ENCODE assay signal across 1 cellular context in the genomic region with DNA sequence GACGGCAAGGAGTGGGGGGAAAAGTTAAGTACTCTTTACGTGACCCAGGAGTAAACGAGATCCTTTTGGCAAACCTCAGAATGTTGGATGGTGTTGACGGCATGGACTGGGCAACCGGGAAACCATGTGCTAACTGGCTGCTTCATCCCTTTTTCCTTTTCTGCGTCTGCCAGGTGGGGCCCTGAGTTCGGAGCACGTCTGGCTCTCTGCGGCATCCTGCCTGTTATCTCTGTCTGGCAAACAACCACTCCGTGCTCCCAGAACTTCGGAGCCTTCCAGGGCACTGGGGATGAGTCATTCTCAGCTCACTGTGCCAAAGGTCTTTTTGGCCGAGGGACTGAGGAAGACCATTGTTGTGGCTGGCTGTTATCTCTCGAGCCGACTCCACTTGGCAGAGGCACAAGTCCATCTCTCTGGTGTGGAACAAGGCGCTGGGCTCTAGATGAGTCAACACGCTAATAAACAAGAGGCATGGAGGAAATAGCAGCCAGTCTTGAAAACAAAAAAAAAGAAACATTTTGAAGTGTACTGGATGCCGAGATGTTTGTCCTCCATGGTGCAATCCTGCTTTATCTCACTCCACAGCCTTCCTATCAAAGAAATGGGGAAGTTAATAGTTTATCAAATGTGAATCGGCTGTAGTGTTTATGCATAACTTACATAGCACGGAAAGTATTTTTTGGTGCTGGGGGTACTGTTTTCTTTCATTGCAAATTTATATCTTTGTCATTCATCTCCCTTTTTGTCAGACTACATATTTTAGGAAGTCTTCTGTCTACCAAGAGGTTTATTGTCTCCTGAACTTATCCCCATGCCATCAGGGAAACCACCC.
TF ChIP-seq lines count a peak whose summit lies in the region.

No MANE protein-coding gene starts in this region.

TF ChIP-seq in HepG2, 621 proteins besides CTCF, POLR2A, EP300 and RAD21 (continued from another document and continues in another):
- TF ChIP-seq, protein P1, sequence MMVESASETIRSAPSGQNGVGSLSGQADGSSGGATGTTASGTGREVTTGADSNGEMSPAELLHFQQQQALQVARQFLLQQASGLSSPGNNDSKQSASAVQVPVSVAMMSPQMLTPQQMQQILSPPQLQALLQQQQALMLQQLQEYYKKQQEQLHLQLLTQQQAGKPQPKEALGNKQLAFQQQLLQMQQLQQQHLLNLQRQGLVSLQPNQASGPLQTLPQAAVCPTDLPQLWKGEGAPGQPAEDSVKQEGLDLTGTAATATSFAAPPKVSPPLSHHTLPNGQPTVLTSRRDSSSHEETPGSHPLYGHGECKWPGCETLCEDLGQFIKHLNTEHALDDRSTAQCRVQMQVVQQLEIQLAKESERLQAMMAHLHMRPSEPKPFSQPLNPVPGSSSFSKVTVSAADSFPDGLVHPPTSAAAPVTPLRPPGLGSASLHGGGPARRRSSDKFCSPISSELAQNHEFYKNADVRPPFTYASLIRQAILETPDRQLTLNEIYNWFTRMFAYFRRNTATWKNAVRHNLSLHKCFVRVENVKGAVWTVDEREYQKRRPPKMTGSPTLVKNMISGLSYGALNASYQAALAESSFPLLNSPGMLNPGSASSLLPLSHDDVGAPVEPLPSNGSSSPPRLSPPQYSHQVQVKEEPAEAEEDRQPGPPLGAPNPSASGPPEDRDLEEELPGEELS (CRISPR knock-in tag; IDR thresholded peaks at IDR 0.05): peak; percentile 99
- TF ChIP-seq ZNF549 (CRISPR knock-in tag; IDR thresholded peaks at IDR 0.05) (no peak), ZFP36L1 (CRISPR knock-in tag; IDR thresholded peaks at IDR 0.05) (no peak; the same call in none of the 2 replicates), NCOA1 (CRISPR knock-in tag; IDR thresholded peaks at IDR 0.05) (peak; percentile 53; the same call in 1 of the 2 replicates), RBM22 (optimal IDR thresholded peaks at IDR 0.05; ENCODE audit: low read length) (peak; percentile 5), ZNF251 (CRISPR knock-in tag; IDR thresholded peaks at IDR 0.05) (no peak), KLF11 (CRISPR knock-in tag; IDR thresholded peaks at IDR 0.05) (no peak), HMG20A (CRISPR knock-in tag; IDR thresholded peaks at IDR 0.05; ENCODE audit: borderline replicate concordance) (peak; percentile 95), ZMYM4 (CRISPR knock-in tag; IDR thresholded peaks at IDR 0.05) (peak; percentile 95), GABPB1 (CRISPR knock-in tag; IDR thresholded peaks at IDR 0.05) (no peak; the same call in none of the 2 replicates), AKAP8 (CRISPR knock-in tag; IDR thresholded peaks at IDR 0.05) (peak; percentile 59; the same call in 1 of the 2 replicates), FOSL1 (CRISPR knock-in tag; IDR thresholded peaks at IDR 0.05; ENCODE audit: borderline replicate concordance) (peak; percentile 99), ZNF207 (IDR thresholded peaks at IDR 0.05; ENCODE audit: borderline replicate concordance) (no peak), ZNF678 (CRISPR knock-in tag; IDR thresholded peaks at IDR 0.05) (no peak), ZNF7 (CRISPR knock-in tag; IDR thresholded peaks at IDR 0.05) (no peak), ZNF589 (CRISPR knock-in tag; conservative IDR thresholded peaks at IDR 0.05) (peak; percentile 66; the same call in 1 of the 2 replicates), NR2F6 (IDR thresholded peaks at IDR 0.05) (peak; percentile 64), NR2F6 (CRISPR knock-in tag; IDR thresholded peaks at IDR 0.05) (peak; percentile 89), CENPT (CRISPR knock-in tag; IDR thresholded peaks at IDR 0.05; ENCODE audit: low read depth) (no peak), ZNF879 (CRISPR knock-in tag; IDR thresholded peaks at IDR 0.05) (no peak), GTF2F1 (IDR thresholded peaks at IDR 0.05; ENCODE audit: low read length) (no peak), PHF21A (CRISPR knock-in tag; IDR thresholded peaks at IDR 0.05) (peak; percentile 97), ZNF543 (CRISPR knock-in tag; IDR thresholded peaks at IDR 0.05) (0 out of 2 replicates have a peak, but pooled peaks have one; percentile 72), SIN3B (IDR thresholded peaks at IDR 0.05; ENCODE audit: low read length) (no peak), CHCHD3 (CRISPR knock-in tag; IDR thresholded peaks at IDR 0.05) (no peak), FOXA1 (IDR thresholded peaks at IDR 0.05) (peak; percentile 27; the same call in 1 of the 2 replicates), FOXA1 (CRISPR knock-in tag; IDR thresholded peaks at IDR 0.05) (peak; percentile 82), ZNF282 (IDR thresholded peaks at IDR 0.05; ENCODE audit: partially characterized antibody) (no peak), SP5 (CRISPR knock-in tag; IDR thresholded peaks at IDR 0.05; ENCODE audit: borderline replicate concordance, low read depth) (no peak), KMT2B (CRISPR knock-in tag; IDR thresholded peaks at IDR 0.05) (peak; percentile 70), GATAD1 (CRISPR knock-in tag; IDR thresholded peaks at IDR 0.05) (peak; percentile 54), ZNF616 (CRISPR knock-in tag; IDR thresholded peaks at IDR 0.05; ENCODE audit: low read depth) (no peak), TSC22D2 (CRISPR knock-in tag; IDR thresholded peaks at IDR 0.05; ENCODE audit: borderline replicate concordance) (no peak), ZNF777 (CRISPR knock-in tag; IDR thresholded peaks at IDR 0.05) (no peak), NR3C1 (CRISPR knock-in tag; IDR thresholded peaks at IDR 0.05) (no peak), JUN (CRISPR knock-in tag; IDR thresholded peaks at IDR 0.05) (peak; percentile 100), SALL1 (CRISPR knock-in tag; IDR thresholded peaks at IDR 0.05) (peak; percentile 100), ZNF629 (CRISPR knock-in tag; conservative IDR thresholded peaks at IDR 0.05) (peak; percentile 56), ZNF260 (CRISPR knock-in tag; IDR thresholded peaks at IDR 0.05; ENCODE audit: borderline replicate concordance, low read depth) (no peak), ZSCAN20 (CRISPR knock-in tag; IDR thresholded peaks at IDR 0.05; ENCODE audit: borderline replicate concordance) (0 out of 2 replicates have a peak, but pooled peaks have one; percentile 80), REXO4 (CRISPR knock-in tag; IDR thresholded peaks at IDR 0.05; ENCODE audit: borderline replicate concordance) (no peak), RORA (CRISPR knock-in tag; IDR thresholded peaks at IDR 0.05) (no peak), ELF1 (CRISPR knock-in tag; IDR thresholded peaks at IDR 0.05) (peak; percentile 59; the same call in 1 of the 2 replicates), ZNF607 (CRISPR knock-in tag; IDR thresholded peaks at IDR 0.05; ENCODE audit: borderline replicate concordance) (0 out of 2 replicates have a peak, but pooled peaks have one; percentile 83), KLF16 (CRISPR knock-in tag; IDR thresholded peaks at IDR 0.05) (peak in 1 of 2 experiments; percentile 90; a peak in 2 of 4 replicates), ATM (IDR thresholded peaks at IDR 0.05; ENCODE audit: borderline replicate concordance) (no peak), NBN (conservative IDR thresholded peaks at IDR 0.05) (no peak), MXI1 (IDR thresholded peaks at IDR 0.05; ENCODE audit: borderline replicate concordance, low read depth, low read length) (peak; percentile 65; the same call in 1 of the 3 replicates)
- TF ChIP-seq, protein P2, sequence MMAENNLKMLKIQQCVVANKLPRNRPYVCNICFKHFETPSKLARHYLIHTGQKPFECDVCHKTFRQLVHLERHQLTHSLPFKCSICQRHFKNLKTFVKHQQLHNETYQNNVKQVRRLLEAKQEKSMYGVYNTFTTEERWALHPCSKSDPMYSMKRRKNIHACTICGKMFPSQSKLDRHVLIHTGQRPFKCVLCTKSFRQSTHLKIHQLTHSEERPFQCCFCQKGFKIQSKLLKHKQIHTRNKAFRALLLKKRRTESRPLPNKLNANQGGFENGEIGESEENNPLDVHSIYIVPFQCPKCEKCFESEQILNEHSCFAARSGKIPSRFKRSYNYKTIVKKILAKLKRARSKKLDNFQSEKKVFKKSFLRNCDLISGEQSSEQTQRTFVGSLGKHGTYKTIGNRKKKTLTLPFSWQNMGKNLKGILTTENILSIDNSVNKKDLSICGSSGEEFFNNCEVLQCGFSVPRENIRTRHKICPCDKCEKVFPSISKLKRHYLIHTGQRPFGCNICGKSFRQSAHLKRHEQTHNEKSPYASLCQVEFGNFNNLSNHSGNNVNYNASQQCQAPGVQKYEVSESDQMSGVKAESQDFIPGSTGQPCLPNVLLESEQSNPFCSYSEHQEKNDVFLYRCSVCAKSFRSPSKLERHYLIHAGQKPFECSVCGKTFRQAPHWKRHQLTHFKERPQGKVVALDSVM (CRISPR knock-in tag; IDR thresholded peaks at IDR 0.05): 0 out of 2 replicates have a peak, but pooled peaks have one; percentile 31
- TF ChIP-seq, protein P3, sequence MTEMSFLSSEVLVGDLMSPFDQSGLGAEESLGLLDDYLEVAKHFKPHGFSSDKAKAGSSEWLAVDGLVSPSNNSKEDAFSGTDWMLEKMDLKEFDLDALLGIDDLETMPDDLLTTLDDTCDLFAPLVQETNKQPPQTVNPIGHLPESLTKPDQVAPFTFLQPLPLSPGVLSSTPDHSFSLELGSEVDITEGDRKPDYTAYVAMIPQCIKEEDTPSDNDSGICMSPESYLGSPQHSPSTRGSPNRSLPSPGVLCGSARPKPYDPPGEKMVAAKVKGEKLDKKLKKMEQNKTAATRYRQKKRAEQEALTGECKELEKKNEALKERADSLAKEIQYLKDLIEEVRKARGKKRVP (CRISPR knock-in tag; IDR thresholded peaks at IDR 0.05): peak in 1 of 2 experiments; percentile 86; a peak in 2 of 4 replicates
- TF ChIP-seq, protein P4, sequence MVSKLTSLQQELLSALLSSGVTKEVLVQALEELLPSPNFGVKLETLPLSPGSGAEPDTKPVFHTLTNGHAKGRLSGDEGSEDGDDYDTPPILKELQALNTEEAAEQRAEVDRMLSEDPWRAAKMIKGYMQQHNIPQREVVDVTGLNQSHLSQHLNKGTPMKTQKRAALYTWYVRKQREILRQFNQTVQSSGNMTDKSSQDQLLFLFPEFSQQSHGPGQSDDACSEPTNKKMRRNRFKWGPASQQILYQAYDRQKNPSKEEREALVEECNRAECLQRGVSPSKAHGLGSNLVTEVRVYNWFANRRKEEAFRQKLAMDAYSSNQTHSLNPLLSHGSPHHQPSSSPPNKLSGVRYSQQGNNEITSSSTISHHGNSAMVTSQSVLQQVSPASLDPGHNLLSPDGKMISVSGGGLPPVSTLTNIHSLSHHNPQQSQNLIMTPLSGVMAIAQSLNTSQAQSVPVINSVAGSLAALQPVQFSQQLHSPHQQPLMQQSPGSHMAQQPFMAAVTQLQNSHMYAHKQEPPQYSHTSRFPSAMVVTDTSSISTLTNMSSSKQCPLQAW (CRISPR knock-in tag; IDR thresholded peaks at IDR 0.05): peak; percentile 97
- TF ChIP-seq, protein P5, sequence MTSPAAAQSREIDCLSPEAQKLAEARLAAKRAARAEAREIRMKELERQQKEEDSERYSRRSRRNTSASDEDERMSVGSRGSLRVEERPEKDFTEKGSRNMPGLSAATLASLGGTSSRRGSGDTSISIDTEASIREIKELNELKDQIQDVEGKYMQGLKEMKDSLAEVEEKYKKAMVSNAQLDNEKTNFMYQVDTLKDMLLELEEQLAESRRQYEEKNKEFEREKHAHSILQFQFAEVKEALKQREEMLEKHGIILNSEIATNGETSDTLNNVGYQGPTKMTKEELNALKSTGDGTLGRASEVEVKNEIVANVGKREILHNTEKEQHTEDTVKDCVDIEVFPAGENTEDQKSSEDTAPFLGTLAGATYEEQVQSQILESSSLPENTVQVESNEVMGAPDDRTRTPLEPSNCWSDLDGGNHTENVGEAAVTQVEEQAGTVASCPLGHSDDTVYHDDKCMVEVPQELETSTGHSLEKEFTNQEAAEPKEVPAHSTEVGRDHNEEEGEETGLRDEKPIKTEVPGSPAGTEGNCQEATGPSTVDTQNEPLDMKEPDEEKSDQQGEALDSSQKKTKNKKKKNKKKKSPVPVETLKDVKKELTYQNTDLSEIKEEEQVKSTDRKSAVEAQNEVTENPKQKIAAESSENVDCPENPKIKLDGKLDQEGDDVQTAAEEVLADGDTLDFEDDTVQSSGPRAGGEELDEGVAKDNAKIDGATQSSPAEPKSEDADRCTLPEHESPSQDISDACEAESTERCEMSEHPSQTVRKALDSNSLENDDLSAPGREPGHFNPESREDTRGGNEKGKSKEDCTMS (CRISPR knock-in tag; conservative IDR thresholded peaks at IDR 0.05): no peak
- TF ChIP-seq, protein P6, sequence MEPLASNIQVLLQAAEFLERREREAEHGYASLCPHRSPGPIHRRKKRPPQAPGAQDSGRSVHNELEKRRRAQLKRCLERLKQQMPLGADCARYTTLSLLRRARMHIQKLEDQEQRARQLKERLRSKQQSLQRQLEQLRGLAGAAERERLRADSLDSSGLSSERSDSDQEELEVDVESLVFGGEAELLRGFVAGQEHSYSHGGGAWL (CRISPR knock-in tag; IDR thresholded peaks at IDR 0.05): peak; percentile 89
- TF ChIP-seq, protein P7, sequence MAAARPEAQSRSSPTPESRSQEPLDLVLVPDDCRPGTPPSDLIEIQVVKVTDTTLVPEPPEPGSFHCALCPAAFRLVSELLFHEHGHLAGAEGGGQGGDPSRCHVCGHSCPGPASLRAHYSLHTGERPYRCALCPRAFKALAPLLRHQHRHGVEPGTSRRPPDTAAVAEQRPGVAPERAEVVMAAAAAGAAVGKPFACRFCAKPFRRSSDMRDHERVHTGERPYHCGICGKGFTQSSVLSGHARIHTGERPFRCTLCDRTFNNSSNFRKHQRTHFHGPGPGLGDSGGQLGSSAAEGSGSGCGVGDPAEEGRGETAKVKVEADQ (CRISPR knock-in tag; IDR thresholded peaks at IDR 0.05; ENCODE audit: borderline replicate concordance): peak; percentile 89
- TF ChIP-seq, protein P8, sequence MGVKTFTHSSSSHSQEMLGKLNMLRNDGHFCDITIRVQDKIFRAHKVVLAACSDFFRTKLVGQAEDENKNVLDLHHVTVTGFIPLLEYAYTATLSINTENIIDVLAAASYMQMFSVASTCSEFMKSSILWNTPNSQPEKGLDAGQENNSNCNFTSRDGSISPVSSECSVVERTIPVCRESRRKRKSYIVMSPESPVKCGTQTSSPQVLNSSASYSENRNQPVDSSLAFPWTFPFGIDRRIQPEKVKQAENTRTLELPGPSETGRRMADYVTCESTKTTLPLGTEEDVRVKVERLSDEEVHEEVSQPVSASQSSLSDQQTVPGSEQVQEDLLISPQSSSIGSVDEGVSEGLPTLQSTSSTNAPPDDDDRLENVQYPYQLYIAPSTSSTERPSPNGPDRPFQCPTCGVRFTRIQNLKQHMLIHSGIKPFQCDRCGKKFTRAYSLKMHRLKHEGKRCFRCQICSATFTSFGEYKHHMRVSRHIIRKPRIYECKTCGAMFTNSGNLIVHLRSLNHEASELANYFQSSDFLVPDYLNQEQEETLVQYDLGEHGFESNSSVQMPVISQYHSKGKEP (CRISPR knock-in tag; IDR thresholded peaks at IDR 0.05): no peak
- TF ChIP-seq, protein P9, sequence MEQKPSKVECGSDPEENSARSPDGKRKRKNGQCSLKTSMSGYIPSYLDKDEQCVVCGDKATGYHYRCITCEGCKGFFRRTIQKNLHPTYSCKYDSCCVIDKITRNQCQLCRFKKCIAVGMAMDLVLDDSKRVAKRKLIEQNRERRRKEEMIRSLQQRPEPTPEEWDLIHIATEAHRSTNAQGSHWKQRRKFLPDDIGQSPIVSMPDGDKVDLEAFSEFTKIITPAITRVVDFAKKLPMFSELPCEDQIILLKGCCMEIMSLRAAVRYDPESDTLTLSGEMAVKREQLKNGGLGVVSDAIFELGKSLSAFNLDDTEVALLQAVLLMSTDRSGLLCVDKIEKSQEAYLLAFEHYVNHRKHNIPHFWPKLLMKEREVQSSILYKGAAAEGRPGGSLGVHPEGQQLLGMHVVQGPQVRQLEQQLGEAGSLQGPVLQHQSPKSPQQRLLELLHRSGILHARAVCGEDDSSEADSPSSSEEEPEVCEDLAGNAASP (CRISPR knock-in tag; IDR thresholded peaks at IDR 0.05; ENCODE audit: borderline replicate concordance): peak; percentile 74; the same call in 1 of the 2 replicates
